10 cellular contexts compared by ENCODE assay signal in genomic region chr1:167805041-167805556, GRCh38.
A peak's percentile ranks its signal among the peaks of the same experiment; 100 is the strongest.
DNase-seq lines count a peak whose midpoint lies in the region; ATAC-seq, FAIRE-seq and TF ChIP-seq lines count a peak whose summit lies in the region.
"Had no signal": no experiment of that assay in that cellular context is flagged by ENCODE, and none has a peak within 500 bp of the region (broad histone marks: within the 10 kb centered on the region; RNA-seq: fewer than 3 reads in every experiment).

No MANE protein-coding gene starts in this region.

- no peak for TF ChIP-seq CTCF in fibroblast of villous mesenchyme (IDR thresholded peaks at IDR 0.05; ENCODE audit: insufficient read depth, low read depth, low read length)

- H3K36me3 ChIP-seq in CD4-positive, CD25-positive, alpha-beta regulatory T cell (ENCODE audit: control insufficient read depth, insufficient read depth, low read length) = no peaks in the 10 kb centered on the region

- peak overlapping the region; percentile 22 for H3K4me3 ChIP-seq in CD4-positive, CD25-positive, alpha-beta regulatory T cell (ENCODE audit: low read depth, low read length)
- no peak overlapping the region for H3K4me3 ChIP-seq in fibroblast of villous mesenchyme (ENCODE audit: low read depth, low read length)

- H3K27ac Mint-ChIP-seq in CD4-positive, CD25-positive, alpha-beta regulatory T cell = peak overlapping the region; percentile 81 to 97 (median 82)

- H3K36me3 Mint-ChIP-seq in CD4-positive, CD25-positive, alpha-beta regulatory T cell = no peaks in the 10 kb centered on the region

- H3K4me1 ChIP-seq in CD4-positive, CD25-positive, alpha-beta regulatory T cell (ENCODE audit: control insufficient read depth, insufficient read depth, low read length, poor library complexity, severe bottlenecking) = peaks cover 28% of the 10 kb centered on the region

- H3K9me3 ChIP-seq in CD4-positive, CD25-positive, alpha-beta regulatory T cell (ENCODE audit: control insufficient read depth in 2 of 2, low read length in 2 of 2) = no peaks in the 10 kb centered on the region

- intact Hi-C loops in head of caudate nucleus (cut with DNase I) = no loop called here

- peaks cover 0 to 3% (median 0%) of the 10 kb centered on the region in 7 donors for H3K9me3 Mint-ChIP-seq in CD4-positive, CD25-positive, alpha-beta regulatory T cell

- no peaks in the 10 kb centered on the region for H3K27me3 ChIP-seq in CD4-positive, CD25-positive, alpha-beta regulatory T cell (ENCODE audit: control insufficient read depth, insufficient read depth, low read length)

- FAIRE-seq in GM19239 (lab: Jason Lieb, UNC) = no peak
- FAIRE-seq: H54 had no signal

- H3K27me3 Mint-ChIP-seq in CD4-positive, CD25-positive, alpha-beta regulatory T cell = peaks cover 4% of the 10 kb centered on the region

- H3K27ac ChIP-seq in CD4-positive, CD25-positive, alpha-beta regulatory T cell (ENCODE audit: insufficient read depth, low read length, poor library complexity, severe bottlenecking) = no peak overlapping the region

- peaks cover 12 to 33% (median 25%) of the 10 kb centered on the region in 4 donors for H3K4me1 Mint-ChIP-seq in CD4-positive, CD25-positive, alpha-beta regulatory T cell

- peak in 2 of 3 donors; percentile 54 to 82 for DNase-seq in CD4-positive, CD25-positive, alpha-beta regulatory T cell
- peak; percentile 17 for DNase-seq in GM19239 (ENCODE audit: insufficient read length, low spot score)
- peak; percentile 63 for DNase-seq in RPMI7951 (ENCODE audit: low read depth)
- peak; percentile 16 for DNase-seq in fibroblast of villous mesenchyme (ENCODE audit: low read depth)
- no peak for DNase-seq in CD1c-positive myeloid dendritic cell (ENCODE audit: extremely low spot score)
- no peak for DNase-seq in head of caudate nucleus
- DNase-seq: activated CD8-positive, alpha-beta memory T cell treated with anti-CD3 and anti-CD28 coated beads for 24 hours had no signal

- peak overlapping the region; percentile 26 to 83 (median 77) for H3K4me3 Mint-ChIP-seq in CD4-positive, CD25-positive, alpha-beta regulatory T cell

- ATAC-seq in CD4-positive, CD25-positive, alpha-beta regulatory T cell (ENCODE audit: low read depth in 2 of 2) = peak; percentile 72 to 81
- ATAC-seq in GM21717 (IDR thresholded peaks at IDR 0.05; ENCODE audit: unreplicated experiment) (no peak), GM21381 (IDR thresholded peaks at IDR 0.05; ENCODE audit: unreplicated experiment) (no peak)

Comparison
In these comparisons a context has a peak if more than half of its experiments do, and no peak if none do; other contexts are left out.
1. ATAC-seq: peak in CD4-positive, CD25-positive, alpha-beta regulatory T cell (2 of 2); none in GM21717 (single experiment) and GM21381 (single experiment).
2. DNase-seq: peak in CD4-positive, CD25-positive, alpha-beta regulatory T cell (2 of 3), GM19239 (single experiment), RPMI7951 (single experiment) and fibroblast of villous mesenchyme (single experiment); none in CD1c-positive myeloid dendritic cell (single experiment) and head of caudate nucleus (0 of 42).